ENCODE assay signal across 20 cellular contexts in genomic region chr1:156598731-156599432, GRCh38. TPM values are rescaled to one million over a fixed set of nuclear protein-coding genes. Genes with fewer than 3 reads are reported as not detected.
DNase-seq lines count a peak whose midpoint lies in the region; ATAC-seq, FAIRE-seq and TF ChIP-seq lines count a peak whose summit lies in the region.
"Had no signal": no experiment of that assay in that cellular context is flagged by ENCODE, and none has a peak within 500 bp of the region (broad histone marks: within the 10 kb centered on the region; RNA-seq: fewer than 3 reads in every experiment).

No MANE protein-coding gene starts in this region.

- TF ChIP-seq CTCF in HepG2 (CRISPR knock-in tag; IDR thresholded peaks at IDR 0.05): no peak
- no peak for TF ChIP-seq CTCF in right lobe of liver (IDR thresholded peaks at IDR 0.05)
- no peak for TF ChIP-seq CTCF in type B pancreatic cell (conservative IDR thresholded peaks at IDR 0.05)
- TF ChIP-seq CTCF in GM20000 (IDR thresholded peaks at IDR 0.05; ENCODE audit: extremely low read depth, missing control alignments): no peak

- ATAC-seq in HepG2 (no peak), right lobe of liver (no peak)
- ATAC-seq in activated T-helper 17 cell treated with anti-CD3 and anti-CD28 coated beads, Interleukin-2, amount 50 U/mL, for 72 hours (replicated peaks): no peak

- H3K36me3 ChIP-seq in HepG2 (replicated peaks in 1 of 2; ENCODE audit: control insufficient read depth in 1 of 2, insufficient read depth in 2 of 2, low read length in 2 of 2) (peaks cover 7 to 41% of the 10 kb centered on the region in 2 experiments), right lobe of liver (peaks cover 0 to 26% (median 0%) of the 10 kb centered on the region in 4 donors)

- 100% methylated on average over 4 of the region's 4 CpGs for WGBS in HepG2 (ENCODE audit: low lambda C conversion rate)
- WGBS in right lobe of liver (ENCODE audit: insufficient coverage, low coverage, low lambda C conversion rate, missing lambda C conversion rate): 96% methylated on average over 4 of the region's 4 CpGs

- CTCF ChIA-PET in HepG2 (lab: Yijun Ruan, JAX; ENCODE audit: low intra/inter-chr PET ratio, low total read pairs): no interaction called here

- TF ChIP-seq EP300 in HepG2 (IDR thresholded peaks at IDR 0.05; ENCODE audit: low read depth in 2 of 2, low read length in 2 of 2): no peak
- no peak for TF ChIP-seq EP300 in HepG2 (CRISPR knock-in tag; IDR thresholded peaks at IDR 0.05; ENCODE audit: borderline replicate concordance)

- no peak for DNase-seq in HepG2 (ENCODE audit: low spot score)
- no peak for DNase-seq in right lobe of liver
- no peak for DNase-seq in type B pancreatic cell (ENCODE audit: extremely low spot score, unreplicated experiment)
- no peak for DNase-seq in DMS53 (lab: John Stamatoyannopoulos, UW)
- no peak for DNase-seq in GM20000 (ENCODE audit: low spot score)
- DNase-seq: activated CD4-positive, alpha-beta T cell treated with anti-CD3 and anti-CD28 coated beads, Interleukin-2, amount 10 ng/mL, durations not matched to agents 7 days and 5 days; H9; immature natural killer cell; lower lobe of right lung; NCI-H1694; NCI-H446; Right ventricle myocardium superior; stimulated activated CD4-positive, alpha-beta T cell treated with anti-CD3 and anti-CD28 coated beads, Interleukin-12 subunit alpha, Interleukin-12 subunit beta, amount 100 ng/mL, for 4 hours; T1000 had no signal

- H3K4me1 ChIP-seq in HepG2 (ENCODE audit: insufficient read depth, low read length) (peaks cover 27% of the 10 kb centered on the region), right lobe of liver (peaks cover 0 to 17% (median 3%) of the 10 kb centered on the region in 4 donors)

- FAIRE-seq in HepG2 (lab: Jason Lieb, UNC): no peak

- POLR2A ChIA-PET in HepG2 (lab: Yijun Ruan, JAX): no interaction called here

- in situ Hi-C loops in HepG2 (cut with HindIII; ENCODE audit: extremely low pct_ligation_motif_present, low pct_unique_long_range_greater_than_20kb): no loop called here

- H3K4me3 Mint-ChIP-seq in activated T-helper 17 cell treated with anti-CD3 and anti-CD28 coated beads, Interleukin-2, amount 50 U/mL, for 72 hours: no peak overlapping the region
- peak overlapping the region; percentile 17 for H3K4me3 Mint-ChIP-seq in type B pancreatic cell

- H3K36me3 Mint-ChIP-seq in activated T-helper 17 cell treated with anti-CD3 and anti-CD28 coated beads, Interleukin-2, amount 50 U/mL, for 72 hours (ENCODE audit: low read depth): peaks cover 77% of the 10 kb centered on the region
- H3K36me3 Mint-ChIP-seq in type B pancreatic cell: peaks cover 5% of the 10 kb centered on the region

- H3K27ac ChIP-seq in HepG2 (ENCODE audit: extremely low read length, insufficient read depth, low read length): no peak overlapping the region
- no peak overlapping the region for H3K27ac ChIP-seq in right lobe of liver
- H3K27ac ChIP-seq: coronary artery, lower lobe of right lung had no signal

- H3K4me2 ChIP-seq in HepG2 (ENCODE audit: low read depth, low read length): no peak overlapping the region

- peak overlapping the region; percentile 45 for H3K27ac Mint-ChIP-seq in activated T-helper 17 cell treated with anti-CD3 and anti-CD28 coated beads, Interleukin-2, amount 50 U/mL, for 72 hours
- no peak overlapping the region for H3K27ac Mint-ChIP-seq in type B pancreatic cell
- H3K27ac Mint-ChIP-seq: activated CD4-positive, alpha-beta T cell treated with anti-CD3 and anti-CD28 coated beads, Interleukin-2, amount 10 ng/mL, durations not matched to agents 7 days and 5 days; H9 had no signal

- H4K20me1 ChIP-seq in HepG2 (ENCODE audit: insufficient read depth, low read length): no peaks in the 10 kb centered on the region

- no peak for TF ChIP-seq POLR2A in HepG2 (IDR thresholded peaks at IDR 0.05; ENCODE audit: insufficient read depth in 1 of 2, low read depth in 2 of 2, low read length in 2 of 2)
- TF ChIP-seq POLR2A in right lobe of liver (IDR thresholded peaks at IDR 0.05): no peak

- no peaks in the 10 kb centered on the region for H3K9me3 ChIP-seq in HepG2 (ENCODE audit: low read length)
- H3K9me3 ChIP-seq in right lobe of liver: no peaks in the 10 kb centered on the region
- H3K9me3 ChIP-seq: lower lobe of right lung had no signal

- no TSS peak for BruUV-seq in HepG2 (replicated peaks; lab: Mats Ljungman, UMichigan)

- peaks cover 15% of the 10 kb centered on the region for H3K4me1 Mint-ChIP-seq in activated T-helper 17 cell treated with anti-CD3 and anti-CD28 coated beads, Interleukin-2, amount 50 U/mL, for 72 hours
- peaks cover 15% of the 10 kb centered on the region for H3K4me1 Mint-ChIP-seq in type B pancreatic cell (ENCODE audit: unreplicated experiment)

- H3K9ac ChIP-seq in HepG2 (ENCODE audit: insufficient read depth, low read depth, low read length): no peak overlapping the region

- H3K79me2 ChIP-seq in HepG2 (ENCODE audit: insufficient read depth, low read length): peaks cover 19% of the 10 kb centered on the region

- no peaks in the 10 kb centered on the region for H3K27me3 Mint-ChIP-seq in activated T-helper 17 cell treated with anti-CD3 and anti-CD28 coated beads, Interleukin-2, amount 50 U/mL, for 72 hours
- no peaks in the 10 kb centered on the region for H3K27me3 Mint-ChIP-seq in type B pancreatic cell
- H3K27me3 Mint-ChIP-seq: activated CD4-positive, alpha-beta T cell treated with anti-CD3 and anti-CD28 coated beads, Interleukin-2, amount 10 ng/mL, durations not matched to agents 7 days and 5 days had no signal

- H2AFZ ChIP-seq in HepG2 (ENCODE audit: low read length): no peak overlapping the region

- H3K27me3 ChIP-seq in HepG2 (ENCODE audit: control insufficient read depth in 1 of 2, insufficient read depth in 2 of 2, low read length in 2 of 2) (no peaks in the 10 kb centered on the region), right lobe of liver (no peaks in the 10 kb centered on the region)

- no peak overlapping the region for H3K4me3 ChIP-seq in HepG2 (replicated peaks in 1 of 3; ENCODE audit: insufficient read depth in 1 of 3, low read depth in 2 of 3, low read length in 3 of 3)
- H3K4me3 ChIP-seq in right lobe of liver: no peak overlapping the region
- H3K4me3 ChIP-seq: coronary artery, lower lobe of right lung had no signal

- intact Hi-C loops in HepG2 (cut with micrococcal nuclease; ENCODE audit: unreplicated experiment) (no loop called here), right lobe of liver (cut with DNase I) (no loop called here)

- no peak for TF ChIP-seq RAD21 in HepG2 (CRISPR knock-in tag; IDR thresholded peaks at IDR 0.05)

- H3K9me3 Mint-ChIP-seq in activated T-helper 17 cell treated with anti-CD3 and anti-CD28 coated beads, Interleukin-2, amount 50 U/mL, for 72 hours: no peaks in the 10 kb centered on the region
- no peaks in the 10 kb centered on the region for H3K9me3 Mint-ChIP-seq in type B pancreatic cell
- H3K9me3 Mint-ChIP-seq: activated CD4-positive, alpha-beta T cell treated with anti-CD3 and anti-CD28 coated beads, Interleukin-2, amount 10 ng/mL, durations not matched to agents 7 days and 5 days; H9; immature natural killer cell had no signal

RNA-seq across cellular contexts. Expression of gene GPATCH4, which starts 2.4 kb away (rescaled TPM):
- total RNA-seq in HepG2 (2016; rRNA removed; fragmentation: Illumina TruSeq; extraction: Trizol) (37.9 and 43.4 TPM in 2 replicates), right lobe of liver (10 to 100 TPM in 4 of 6 experiments, 1 to 10 TPM in 2; 7.0 to 25.3 (median 12.4) TPM), type B pancreatic cell (ENCODE audit: low replicate concordance) (22.4 and 30.7 TPM in 2 replicates)
- total RNA-seq in HepG2 (2016; cell fraction: cytosol; rRNA removed; fragmentation: Illumina TruSeq; extraction: Trizol; ENCODE audit: low read depth): 7.3 and 7.7 TPM in 2 replicates
- 37.1 and 46.1 TPM in 2 replicates for total RNA-seq in HepG2 (2016; cell fraction: insoluble cytoplasmic fraction; rRNA removed; fragmentation: Illumina TruSeq; extraction: Trizol)
- total RNA-seq in HepG2 (2016; cell fraction: membrane; rRNA removed; fragmentation: Illumina TruSeq; extraction: Trizol): 22.7 and 24.7 TPM in 2 replicates
- total RNA-seq in HepG2 (2016; cell fraction: nucleus; rRNA removed; fragmentation: Illumina TruSeq; extraction: Trizol): 36.6 and 38.1 TPM in 2 replicates
- 19.2 and 20.0 TPM in 2 replicates for polyA plus RNA-seq in HepG2 (2011; rRNA removed)
- 13.1 and 21.0 TPM in 2 replicates for polyA plus RNA-seq in HepG2 (2011; cell fraction: cytosol; rRNA removed)
- polyA plus RNA-seq in HepG2 (2011; cell fraction: nucleus; rRNA removed): 13.5 and 17.3 TPM in 2 replicates
- polyA plus RNA-seq in HepG2 (2012): 26.6 and 33.5 TPM in 2 replicates
- polyA plus RNA-seq in HepG2 (2016; cell fraction: cytosol; fragmentation: Illumina TruSeq; extraction: Trizol; ENCODE audit: low read depth): 11.1 and 11.2 TPM in 2 replicates
- polyA plus RNA-seq in HepG2 (2016; cell fraction: insoluble cytoplasmic fraction; fragmentation: Illumina TruSeq; extraction: Trizol; ENCODE audit: low read depth): 79.1 and 79.7 TPM in 2 replicates
- 22.9 and 25.6 TPM in 2 replicates for polyA plus RNA-seq in HepG2 (2016; cell fraction: membrane; fragmentation: Illumina TruSeq; extraction: Trizol; ENCODE audit: low read depth)
- 59.3 and 65.1 TPM in 2 replicates for polyA plus RNA-seq in HepG2 (2016; cell fraction: nucleus; fragmentation: Illumina TruSeq; extraction: Trizol; ENCODE audit: insufficient read depth, low read depth)
- polyA minus RNA-seq in HepG2 (2011; rRNA and poly(A)+ RNA removed; ENCODE audit: low replicate concordance): 24.3 and 141 TPM in 2 replicates
- 9.7 and 9.9 TPM in 2 replicates for polyA minus RNA-seq in HepG2 (2011; cell fraction: cytosol; rRNA and poly(A)+ RNA removed)
- 46.1 and 51.0 TPM in 2 replicates for polyA minus RNA-seq in HepG2 (2011; cell fraction: nucleus; rRNA and poly(A)+ RNA removed)
- 10 to 100 TPM; 21.3 to 51.8 TPM for total RNA-seq in activated T-helper 17 cell treated with anti-CD3 and anti-CD28 coated beads, Interleukin-2, amount 50 U/mL, for 72 hours

RNA-seq across cellular contexts. Expression of gene NAXE, which starts 7.3 kb away (rescaled TPM):
- 37.9 and 59.4 TPM in 2 replicates for total RNA-seq in HepG2 (2016; rRNA removed; fragmentation: Illumina TruSeq; extraction: Trizol)
- 69.0 and 80.5 TPM in 2 replicates for total RNA-seq in HepG2 (2016; cell fraction: cytosol; rRNA removed; fragmentation: Illumina TruSeq; extraction: Trizol; ENCODE audit: low read depth)
- total RNA-seq in HepG2 (2016; cell fraction: insoluble cytoplasmic fraction; rRNA removed; fragmentation: Illumina TruSeq; extraction: Trizol): 32.9 and 62.3 TPM in 2 replicates
- 57.8 and 70.5 TPM in 2 replicates for total RNA-seq in HepG2 (2016; cell fraction: membrane; rRNA removed; fragmentation: Illumina TruSeq; extraction: Trizol)
- 36.6 and 46.8 TPM in 2 replicates for total RNA-seq in HepG2 (2016; cell fraction: nucleus; rRNA removed; fragmentation: Illumina TruSeq; extraction: Trizol)
- polyA plus RNA-seq in HepG2 (2011; rRNA removed): 35.0 and 39.4 TPM in 2 replicates
- polyA plus RNA-seq in HepG2 (2011; cell fraction: cytosol; rRNA removed): 44.6 and 54.4 TPM in 2 replicates
- polyA plus RNA-seq in HepG2 (2011; cell fraction: nucleus; rRNA removed): 28.8 and 37.7 TPM in 2 replicates
- 37.1 and 42.0 TPM in 2 replicates for polyA plus RNA-seq in HepG2 (2012)
- 109 and 132 TPM in 2 replicates for polyA plus RNA-seq in HepG2 (2016; cell fraction: cytosol; fragmentation: Illumina TruSeq; extraction: Trizol; ENCODE audit: low read depth)
- polyA plus RNA-seq in HepG2 (2016; cell fraction: insoluble cytoplasmic fraction; fragmentation: Illumina TruSeq; extraction: Trizol; ENCODE audit: low read depth): 38.4 and 48.9 TPM in 2 replicates
- polyA plus RNA-seq in HepG2 (2016; cell fraction: membrane; fragmentation: Illumina TruSeq; extraction: Trizol; ENCODE audit: low read depth): 78.1 and 86.6 TPM in 2 replicates
- polyA plus RNA-seq in HepG2 (2016; cell fraction: nucleus; fragmentation: Illumina TruSeq; extraction: Trizol; ENCODE audit: insufficient read depth, low read depth): 64.6 and 71.1 TPM in 2 replicates
- polyA minus RNA-seq in HepG2 (2011; rRNA and poly(A)+ RNA removed; ENCODE audit: low replicate concordance): 43.3 and 215 TPM in 2 replicates
- polyA minus RNA-seq in HepG2 (2011; cell fraction: cytosol; rRNA and poly(A)+ RNA removed): 15.2 and 16.5 TPM in 2 replicates
- 15.8 and 22.0 TPM in 2 replicates for polyA minus RNA-seq in HepG2 (2011; cell fraction: nucleus; rRNA and poly(A)+ RNA removed)
- 10 to 100 TPM; 37.7 to 72.3 (median 49.4) TPM for total RNA-seq in right lobe of liver
- total RNA-seq in activated T-helper 17 cell treated with anti-CD3 and anti-CD28 coated beads, Interleukin-2, amount 50 U/mL, for 72 hours: 10 to 100 TPM; 56.2 to 74.7 TPM
- total RNA-seq in type B pancreatic cell (ENCODE audit: low replicate concordance): 86.3 and 98.4 TPM in 2 replicates

RNA-seq across cellular contexts. Expression of gene TTC24, which starts 19.4 kb away (rescaled TPM):
- total RNA-seq in HepG2 (2016; rRNA removed; fragmentation: Illumina TruSeq; extraction: Trizol) (0.13 and 0.15 TPM in 2 replicates), right lobe of liver (under 1 TPM in 1 of 6 experiments, not detected in 5; 0.31 TPM), type B pancreatic cell (ENCODE audit: low replicate concordance) (not detected in 2 replicates)
- not detected in 2 replicates for total RNA-seq in HepG2 (2016; cell fraction: cytosol; rRNA removed; fragmentation: Illumina TruSeq; extraction: Trizol; ENCODE audit: low read depth)
- total RNA-seq in HepG2 (2016; cell fraction: insoluble cytoplasmic fraction; rRNA removed; fragmentation: Illumina TruSeq; extraction: Trizol): 0.22 and 0.37 TPM in 2 replicates
- total RNA-seq in HepG2 (2016; cell fraction: membrane; rRNA removed; fragmentation: Illumina TruSeq; extraction: Trizol): not detected in 2 replicates
- not detected in 2 replicates for total RNA-seq in HepG2 (2016; cell fraction: nucleus; rRNA removed; fragmentation: Illumina TruSeq; extraction: Trizol)
- polyA plus RNA-seq in HepG2 (2011; rRNA removed): 0.18 and 0.30 TPM in 2 replicates
- polyA plus RNA-seq in HepG2 (2011; cell fraction: cytosol; rRNA removed): 0.05 and 0.11 TPM in 2 replicates
- 0.61 and 1.4 TPM in 2 replicates for polyA plus RNA-seq in HepG2 (2011; cell fraction: nucleus; rRNA removed)
- polyA plus RNA-seq in HepG2 (2012): 0.17 TPM in 1 of 2 replicates, not detected in the other
- polyA plus RNA-seq in HepG2 (2016; cell fraction: cytosol; fragmentation: Illumina TruSeq; extraction: Trizol; ENCODE audit: low read depth): not detected in 2 replicates
- not detected in 2 replicates for polyA plus RNA-seq in HepG2 (2016; cell fraction: insoluble cytoplasmic fraction; fragmentation: Illumina TruSeq; extraction: Trizol; ENCODE audit: low read depth)
- polyA plus RNA-seq in HepG2 (2016; cell fraction: membrane; fragmentation: Illumina TruSeq; extraction: Trizol; ENCODE audit: low read depth): not detected in 2 replicates
- polyA plus RNA-seq in HepG2 (2016; cell fraction: nucleus; fragmentation: Illumina TruSeq; extraction: Trizol; ENCODE audit: insufficient read depth, low read depth): 0.60 TPM in 1 of 2 replicates, not detected in the other
- 0.32 TPM in 1 of 2 replicates, not detected in the other for polyA minus RNA-seq in HepG2 (2011; rRNA and poly(A)+ RNA removed; ENCODE audit: low replicate concordance)
- polyA minus RNA-seq in HepG2 (2011; cell fraction: cytosol; rRNA and poly(A)+ RNA removed): not detected in 2 replicates
- 0.99 TPM in 1 of 2 replicates, not detected in the other for polyA minus RNA-seq in HepG2 (2011; cell fraction: nucleus; rRNA and poly(A)+ RNA removed)
- under 1 TPM in 1 of 2 donors, not detected in 1; 0.79 TPM for total RNA-seq in activated T-helper 17 cell treated with anti-CD3 and anti-CD28 coated beads, Interleukin-2, amount 50 U/mL, for 72 hours
- total RNA-seq: epithelial cell of proximal tubule, HT1080, lower lobe of right lung, M059J, pulmonary artery endothelial cell, Right ventricle myocardium superior had no signal

RNA-seq across cellular contexts. Expression of gene HAPLN2, which starts 20.3 kb away (rescaled TPM):
- total RNA-seq in HepG2 (2016; rRNA removed; fragmentation: Illumina TruSeq; extraction: Trizol): not detected in 2 replicates
- total RNA-seq in HepG2 (2016; cell fraction: cytosol; rRNA removed; fragmentation: Illumina TruSeq; extraction: Trizol; ENCODE audit: low read depth): not detected in 2 replicates
- not detected in 2 replicates for total RNA-seq in HepG2 (2016; cell fraction: insoluble cytoplasmic fraction; rRNA removed; fragmentation: Illumina TruSeq; extraction: Trizol)
- not detected in 2 replicates for total RNA-seq in HepG2 (2016; cell fraction: membrane; rRNA removed; fragmentation: Illumina TruSeq; extraction: Trizol)
- not detected in 2 replicates for total RNA-seq in HepG2 (2016; cell fraction: nucleus; rRNA removed; fragmentation: Illumina TruSeq; extraction: Trizol)
- polyA plus RNA-seq in HepG2 (2011; rRNA removed): 0.09 TPM in 1 of 2 replicates, not detected in the other
- polyA plus RNA-seq in HepG2 (2011; cell fraction: cytosol; rRNA removed): not detected in 2 replicates
- polyA plus RNA-seq in HepG2 (2011; cell fraction: nucleus; rRNA removed): 0.40 and 0.62 TPM in 2 replicates
- polyA plus RNA-seq in HepG2 (2012): 0.19 TPM in 1 of 2 replicates, not detected in the other
- not detected in 2 replicates for polyA plus RNA-seq in HepG2 (2016; cell fraction: cytosol; fragmentation: Illumina TruSeq; extraction: Trizol; ENCODE audit: low read depth)
- polyA plus RNA-seq in HepG2 (2016; cell fraction: insoluble cytoplasmic fraction; fragmentation: Illumina TruSeq; extraction: Trizol; ENCODE audit: low read depth): not detected in 2 replicates
- polyA plus RNA-seq in HepG2 (2016; cell fraction: membrane; fragmentation: Illumina TruSeq; extraction: Trizol; ENCODE audit: low read depth): not detected in 2 replicates
- polyA plus RNA-seq in HepG2 (2016; cell fraction: nucleus; fragmentation: Illumina TruSeq; extraction: Trizol; ENCODE audit: insufficient read depth, low read depth): not detected in 2 replicates
- polyA minus RNA-seq in HepG2 (2011; rRNA and poly(A)+ RNA removed; ENCODE audit: low replicate concordance): not detected in 2 replicates
- not detected in 2 replicates for polyA minus RNA-seq in HepG2 (2011; cell fraction: cytosol; rRNA and poly(A)+ RNA removed)
- not detected in 2 replicates for polyA minus RNA-seq in HepG2 (2011; cell fraction: nucleus; rRNA and poly(A)+ RNA removed)
- total RNA-seq in right lobe of liver: not detected
- total RNA-seq in activated T-helper 17 cell treated with anti-CD3 and anti-CD28 coated beads, Interleukin-2, amount 50 U/mL, for 72 hours: 1 to 10 TPM in 1 of 2 donors, under 1 TPM in 1; 0.30 to 1.5 TPM
- not detected in 2 replicates for total RNA-seq in type B pancreatic cell (ENCODE audit: low replicate concordance)
- total RNA-seq: epithelial cell of proximal tubule, HT1080, M059J, pulmonary artery endothelial cell had no signal
- polyA plus RNA-seq: immature natural killer cell had no signal

RNA-seq across cellular contexts. Expression of gene IQGAP3, which starts 26.5 kb away (rescaled TPM):
- total RNA-seq in HepG2 (2016; rRNA removed; fragmentation: Illumina TruSeq; extraction: Trizol): 6.7 and 14.1 TPM in 2 replicates
- 0.97 and 2.0 TPM in 2 replicates for total RNA-seq in HepG2 (2016; cell fraction: cytosol; rRNA removed; fragmentation: Illumina TruSeq; extraction: Trizol; ENCODE audit: low read depth)
- 6.2 and 14.6 TPM in 2 replicates for total RNA-seq in HepG2 (2016; cell fraction: insoluble cytoplasmic fraction; rRNA removed; fragmentation: Illumina TruSeq; extraction: Trizol)
- 2.2 and 2.4 TPM in 2 replicates for total RNA-seq in HepG2 (2016; cell fraction: membrane; rRNA removed; fragmentation: Illumina TruSeq; extraction: Trizol)
- total RNA-seq in HepG2 (2016; cell fraction: nucleus; rRNA removed; fragmentation: Illumina TruSeq; extraction: Trizol): 18.5 and 22.6 TPM in 2 replicates
- polyA plus RNA-seq in HepG2 (2011; rRNA removed): 12.8 and 13.5 TPM in 2 replicates
- polyA plus RNA-seq in HepG2 (2011; cell fraction: cytosol; rRNA removed): 2.4 and 3.7 TPM in 2 replicates
- 79.6 and 121 TPM in 2 replicates for polyA plus RNA-seq in HepG2 (2011; cell fraction: nucleus; rRNA removed)
- 4.8 and 7.5 TPM in 2 replicates for polyA plus RNA-seq in HepG2 (2012)
- polyA plus RNA-seq in HepG2 (2016; cell fraction: cytosol; fragmentation: Illumina TruSeq; extraction: Trizol; ENCODE audit: low read depth): 0.44 TPM in 2 replicates
- polyA plus RNA-seq in HepG2 (2016; cell fraction: insoluble cytoplasmic fraction; fragmentation: Illumina TruSeq; extraction: Trizol; ENCODE audit: low read depth): 3.2 and 3.8 TPM in 2 replicates
- 0.92 and 1.1 TPM in 2 replicates for polyA plus RNA-seq in HepG2 (2016; cell fraction: membrane; fragmentation: Illumina TruSeq; extraction: Trizol; ENCODE audit: low read depth)
- 42.8 and 43.6 TPM in 2 replicates for polyA plus RNA-seq in HepG2 (2016; cell fraction: nucleus; fragmentation: Illumina TruSeq; extraction: Trizol; ENCODE audit: insufficient read depth, low read depth)
- polyA minus RNA-seq in HepG2 (2011; rRNA and poly(A)+ RNA removed; ENCODE audit: low replicate concordance): 22.3 and 62.6 TPM in 2 replicates
- 4.0 and 5.7 TPM in 2 replicates for polyA minus RNA-seq in HepG2 (2011; cell fraction: cytosol; rRNA and poly(A)+ RNA removed)
- polyA minus RNA-seq in HepG2 (2011; cell fraction: nucleus; rRNA and poly(A)+ RNA removed): 16.8 and 18.3 TPM in 2 replicates
- 1 to 10 TPM in 3 of 6 experiments, under 1 TPM in 3; 0.07 to 2.6 (median 0.95) TPM for total RNA-seq in right lobe of liver
- total RNA-seq in activated T-helper 17 cell treated with anti-CD3 and anti-CD28 coated beads, Interleukin-2, amount 50 U/mL, for 72 hours: 1 to 10 TPM; 8.7 to 9.4 TPM
- 17.6 and 35.3 TPM in 2 replicates for total RNA-seq in type B pancreatic cell (ENCODE audit: low replicate concordance)
- polyA plus RNA-seq: immature natural killer cell had no signal
